Comparison of ENCODE assay signal across 12 cellular contexts in genomic region chr3:46369675-46370132, GRCh38. TPM values are rescaled to one million over a fixed set of nuclear protein-coding genes. Genes with fewer than 3 reads are reported as not detected.
DNase-seq lines count a peak whose midpoint lies in the region; ATAC-seq, FAIRE-seq and TF ChIP-seq lines count a peak whose summit lies in the region.
"Had no signal": no experiment of that assay in that cellular context is flagged by ENCODE, and none has a peak within 500 bp of the region (broad histone marks: within the 10 kb centered on the region; RNA-seq: fewer than 3 reads in every experiment).

No MANE protein-coding gene starts in this region.

- peak overlapping the region; percentile 59 for H3K4me3 Mint-ChIP-seq in T-helper 2 cell treated with Interferon-gamma antibody and Interleukin-4, amounts not matched to agents 5 μg/mL and 100 μg/mL, for 36 hours
- no peak overlapping the region for H3K4me3 Mint-ChIP-seq in natural killer cell

- peak; percentile 91 for FAIRE-seq in GM12892 (lab: Jason Lieb, UNC)

- ATAC-seq in GM21529 (IDR thresholded peaks at IDR 0.05; ENCODE audit: unreplicated experiment) (peak; percentile 71), natural killer cell (no peak), sciatic nerve (no peak)
- ATAC-seq: PC-3 had no signal

- peak overlapping the region; percentile 84 for H3K27ac Mint-ChIP-seq in T-helper 2 cell treated with Interferon-gamma antibody and Interleukin-4, amounts not matched to agents 5 μg/mL and 100 μg/mL, for 36 hours
- peak overlapping the region; percentile 76 to 82 for H3K27ac Mint-ChIP-seq in natural killer cell

- no peak for TF ChIP-seq CTCF in natural killer cell (IDR thresholded peaks at IDR 0.05)

- H3K4me1 Mint-ChIP-seq in T-helper 2 cell treated with Interferon-gamma antibody and Interleukin-4, amounts not matched to agents 5 μg/mL and 100 μg/mL, for 36 hours (ENCODE audit: low read depth), result peaks cover 58% of the 10 kb centered on the region
- H3K4me1 Mint-ChIP-seq in natural killer cell, result peaks cover 42 to 50% of the 10 kb centered on the region in 2 donors

- peaks cover 54% of the 10 kb centered on the region for H3K27me3 Mint-ChIP-seq in T-helper 2 cell treated with Interferon-gamma antibody and Interleukin-4, amounts not matched to agents 5 μg/mL and 100 μg/mL, for 36 hours (ENCODE audit: low read depth)
- H3K27me3 Mint-ChIP-seq in natural killer cell (ENCODE audit: low read depth in 2 of 2), result peaks cover 6 to 11% of the 10 kb centered on the region in 2 donors

- no peak for TF ChIP-seq POLR2A in GM12892 (IDR thresholded peaks at IDR 0.05; ENCODE audit: low read depth, low read length)

- DNase-seq in GM12892 (ENCODE audit: insufficient read length), result no peak
- DNase-seq in T-helper 2 cell treated with Interferon-gamma antibody and Interleukin-4, amounts not matched to agents 5 μg/mL and 100 μg/mL, for 36 hours (ENCODE audit: low spot score), result peak; percentile 65
- DNase-seq in natural killer cell, result no peak
- no peak for DNase-seq in NCI-H524 (lab: John Stamatoyannopoulos, UW)
- no peak for DNase-seq in sciatic nerve (ENCODE audit: low spot score)
- DNase-seq in KBM-7, result no peak
- no peak for DNase-seq in effector CD4-positive, alpha-beta T cell
- DNase-seq: GM23248, PC-3 had no signal

- intact Hi-C loops in natural killer cell (cut with micrococcal nuclease), result loop anchor here (5.0 kb wide), 1 partner anchor 142 kb away; no protein-coding TSS in a partner anchor
- intact Hi-C loops in sciatic nerve (cut with DNase I), result no loop called here

- peaks cover 8% of the 10 kb centered on the region for H3K36me3 Mint-ChIP-seq in T-helper 2 cell treated with Interferon-gamma antibody and Interleukin-4, amounts not matched to agents 5 μg/mL and 100 μg/mL, for 36 hours (ENCODE audit: low read depth)
- H3K36me3 Mint-ChIP-seq in natural killer cell, result no peaks in the 10 kb centered on the region

- in situ Hi-C loops in KBM-7 (cut with MboI; ENCODE audit: low pct_unique_long_range_greater_than_20kb, low sequenced_read_pairs), result loop anchor here (10.0 kb wide), 2 partner anchors 155 to 285 kb away; no protein-coding TSS in a partner anchor

- H3K9me3 Mint-ChIP-seq in T-helper 2 cell treated with Interferon-gamma antibody and Interleukin-4, amounts not matched to agents 5 μg/mL and 100 μg/mL, for 36 hours, result no peaks in the 10 kb centered on the region
- no peaks in the 10 kb centered on the region for H3K9me3 Mint-ChIP-seq in natural killer cell

RNA-seq across cellular contexts. Expression of gene CCR5, which starts 1.0 kb away (rescaled TPM):
- polyA plus RNA-seq in GM12892 (2012; ENCODE audit: missing spikeins), result 0.11 TPM
- total RNA-seq in natural killer cell, result 1 to 10 TPM in 2 of 3 donors, under 1 TPM in 1; 0.59 to 7.6 (median 1.0) TPM
- total RNA-seq in sciatic nerve, result 3.6 TPM
- total RNA-seq: GM23248, LHCN-M2, PC-3, smooth muscle cell had no signal
- polyA plus RNA-seq: GM23248, smooth muscle cell had no signal

RNA-seq across cellular contexts. Expression of gene CCR2, which starts 15.8 kb away (rescaled TPM):
- 0.42 TPM for polyA plus RNA-seq in GM12892 (2012; ENCODE audit: missing spikeins)
- total RNA-seq in natural killer cell (1 to 10 TPM in 2 of 3 donors, under 1 TPM in 1; 0.21 to 9.8 (median 1.7) TPM), sciatic nerve (3.7 TPM)
- total RNA-seq: GM23248, LHCN-M2, PC-3, smooth muscle cell had no signal
- polyA plus RNA-seq: GM23248, smooth muscle cell had no signal

RNA-seq across cellular contexts. Expression of gene CCRL2, which starts 37.4 kb away (rescaled TPM):
- 0.93 TPM for polyA plus RNA-seq in GM12892 (2012; ENCODE audit: missing spikeins)
- total RNA-seq in natural killer cell, result 1 to 10 TPM; 3.0 to 4.6 (median 3.8) TPM
- total RNA-seq in sciatic nerve, result 4.7 TPM
- total RNA-seq: GM23248, smooth muscle cell had no signal
- polyA plus RNA-seq: GM23248, smooth muscle cell had no signal
